13 cellular contexts compared by ENCODE assay signal in the genomic region with DNA sequence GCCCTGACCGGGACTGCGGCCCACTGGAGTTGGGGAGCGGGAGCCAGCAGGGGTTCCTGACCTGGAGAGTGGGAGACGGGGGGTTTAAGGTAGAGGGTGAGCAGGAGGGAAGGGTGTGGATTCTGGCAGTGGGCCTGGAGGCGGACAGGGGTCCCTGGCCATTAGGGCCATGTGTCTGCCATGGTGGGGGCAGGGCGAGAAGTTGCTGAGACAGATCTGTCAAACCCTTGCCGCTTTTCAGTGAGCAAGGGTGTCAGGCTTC. TPM values are rescaled to one million over a fixed set of nuclear protein-coding genes. Genes with fewer than 3 reads are reported as not detected.
DNase-seq lines count a peak whose midpoint lies in the region; ATAC-seq, FAIRE-seq and TF ChIP-seq lines count a peak whose summit lies in the region.
"Had no signal": no experiment of that assay in that cellular context is flagged by ENCODE, and none has a peak within 500 bp of the region (broad histone marks: within the 10 kb centered on the region; RNA-seq: fewer than 3 reads in every experiment).

No MANE protein-coding gene starts in this region.

- H2AK9ac ChIP-seq in IMR-90 (replicated peaks; ENCODE audit: low read depth, low read length, poor library complexity), result no peak overlapping the region

- no peak overlapping the region for H3K4me3 Mint-ChIP-seq in natural killer cell treated with Interleukin-12 subunit alpha and Interleukin-12 subunit beta and Interleukin-15 and Interleukin-18, amount 100 ng/mL, for 72 hours
- H3K4me3 Mint-ChIP-seq: CD4-positive, CD25-positive, alpha-beta regulatory T cell; CD8-positive, alpha-beta memory T cell had no signal

- H3K79me1 ChIP-seq in IMR-90 (ENCODE audit: low read depth in 1 of 2, low read length in 2 of 2) (no peaks in the 10 kb centered on the region), H1 (ENCODE audit: low read depth, low read length) (no peaks in the 10 kb centered on the region)

- H2AFZ ChIP-seq in IMR-90 (replicated peaks; ENCODE audit: low read length, poor library complexity) (peak overlapping the region; percentile 71), H1 (ENCODE audit: low read length) (no peak overlapping the region)

- no peak for FAIRE-seq in H1 (lab: Jason Lieb, UNC)
- FAIRE-seq: A204.1, G401.6, GM19239, H54 had no signal

- no peaks in the 10 kb centered on the region for H3K9me3 Mint-ChIP-seq in natural killer cell treated with Interleukin-12 subunit alpha and Interleukin-12 subunit beta and Interleukin-15 and Interleukin-18, amount 100 ng/mL, for 72 hours
- H3K9me3 Mint-ChIP-seq: CD4-positive, CD25-positive, alpha-beta regulatory T cell; CD8-positive, alpha-beta memory T cell had no signal

- ATAC-seq in IMR-90 (ENCODE audit: low read depth) (no peak), HG03521 (IDR thresholded peaks at IDR 0.05; ENCODE audit: unreplicated experiment) (no peak)
- no peak for ATAC-seq in natural killer cell treated with Interleukin-12 subunit alpha and Interleukin-12 subunit beta and Interleukin-15 and Interleukin-18, amount 100 ng/mL, for 72 hours

- H3K9me3 ChIP-seq in IMR-90 (ENCODE audit: control insufficient read depth, insufficient read depth, low read length) (no peaks in the 10 kb centered on the region), H1 (ENCODE audit: insufficient read depth in 2 of 2, low read depth in 1 of 2, low read length in 1 of 2) (no peaks in the 10 kb centered on the region)
- H3K9me3 ChIP-seq: BE2C had no signal

- no peaks in the 10 kb centered on the region; the same call in 1 of the 2 replicates for H3K9me1 ChIP-seq in IMR-90 (ENCODE audit: insufficient read depth, low read length)

- H3K4ac ChIP-seq in IMR-90 (ENCODE audit: low read depth, low read length), result no peak overlapping the region
- H3K4ac ChIP-seq in H1 (replicated peaks; ENCODE audit: insufficient read length, low read depth, low read length), result no peak overlapping the region

- H3K36me3 ChIP-seq in IMR-90 (ENCODE audit: control insufficient read depth, insufficient read depth, low read length) (no peaks in the 10 kb centered on the region), H1 (ENCODE audit: control insufficient read depth in 2 of 4, insufficient read depth in 4 of 4, low read length in 3 of 4) (no peaks in the 10 kb centered on the region; a peak in 1 of 8 replicates)
- H3K36me3 ChIP-seq: BE2C had no signal

- 0 out of 2 replicates have a peak overlapping the region, but pooled peaks have one; percentile 27 for H2BK12ac ChIP-seq in H1 (ENCODE audit: low read depth, low read length)

- H2BK120ac ChIP-seq in IMR-90 (ENCODE audit: low read depth, low read length) (no peak overlapping the region), H1 (replicated peaks; ENCODE audit: low read depth, low read length) (no peak overlapping the region)

- no peak overlapping the region for H4K91ac ChIP-seq in IMR-90 (ENCODE audit: insufficient read depth, low read depth, low read length)
- no peak overlapping the region for H4K91ac ChIP-seq in H1 (replicated peaks; ENCODE audit: insufficient read length, low read length)

- H3K23me2 ChIP-seq in H1 (ENCODE audit: low read depth, low read length), result peaks cover 9% of the 10 kb centered on the region; the same call in 1 of the 2 replicates

- CTCF ChIA-PET in IMR-90 (lab: Yijun Ruan, JAX), result interaction anchor here (1.0 kb wide), 2 partner anchors 13 to 21 kb away, joined by 3 read pairs; a partner anchor contains a TSS
- CTCF ChIA-PET in H1 (lab: Charles Lee; ENCODE audit: partially characterized antibody), result interaction anchor here (0.6 to 6.3 kb wide), 25 partner anchors 9 to 353 kb away, joined by 3 to 150 read pairs (median 7); a partner anchor contains a TSS

- H2AK5ac ChIP-seq in IMR-90 (ENCODE audit: low read depth, low read length) (no peak overlapping the region), H1 (ENCODE audit: low read depth, low read length) (no peak overlapping the region; the same call in 1 of the 2 replicates)

- DNase-seq in IMR-90 (no peak), H1 (ENCODE audit: low read depth in 1 of 2, low spot score in 2 of 2) (no peak), NCI-H748 treated with DMSO at 0.1 percent for 48 hours (lab: John Stamatoyannopoulos, UW) (no peak)
- DNase-seq in natural killer cell treated with Interleukin-12 subunit alpha and Interleukin-12 subunit beta and Interleukin-15 and Interleukin-18, amount 100 ng/mL, for 72 hours (ENCODE audit: low spot score), result peak; percentile 22

- H3K27me3 Mint-ChIP-seq in natural killer cell treated with Interleukin-12 subunit alpha and Interleukin-12 subunit beta and Interleukin-15 and Interleukin-18, amount 100 ng/mL, for 72 hours, result peaks cover 0 to 9% of the 10 kb centered on the region in 2 donors

- no peak overlapping the region for H2BK5ac ChIP-seq in IMR-90 (ENCODE audit: low read depth, low read length, poor library complexity, severe bottlenecking)
- no peak overlapping the region for H2BK5ac ChIP-seq in H1 (ENCODE audit: low read depth, low read length)

- dilution Hi-C loops in IMR-90 (cut with HindIII; ENCODE audit: low sequenced_read_pairs, unreplicated experiment), result no loop called here

- in situ Hi-C loops in IMR-90 (cut with MboI; ENCODE audit: low sequenced_read_pairs), result no loop called here

- H3K27me3 ChIP-seq in IMR-90 (ENCODE audit: control insufficient read depth, insufficient read depth, low read length) (peaks cover 9% of the 10 kb centered on the region), H1 (replicated peaks in 1 of 4; ENCODE audit: control insufficient read depth in 3 of 4, extremely low read depth in 1 of 4, insufficient read depth in 3 of 4, low read length in 3 of 4) (no peaks in the 10 kb centered on the region)
- H3K27me3 ChIP-seq: BE2C had no signal

- no TSS peak for BruUV-seq in IMR-90 (replicated peaks; lab: Mats Ljungman, UMichigan)

- POLR2A ChIA-PET in IMR-90 (lab: Charles Lee; ENCODE audit: unreplicated experiment), result no interaction called here
- POLR2A ChIA-PET in H1 (lab: Charles Lee; ENCODE audit: partially characterized antibody), result interaction anchor here (1.0 to 7.2 kb wide), 8 partner anchors 9 to 318 kb away, joined by 3 to 46 read pairs (median 7); a partner anchor contains a TSS

- H2BK15ac ChIP-seq in IMR-90 (ENCODE audit: low read depth, low read length) (no peak overlapping the region), H1 (ENCODE audit: low read length) (0 out of 2 replicates have a peak overlapping the region, but pooled peaks have one; percentile 46)

- no peaks in the 10 kb centered on the region for H3K36me3 Mint-ChIP-seq in natural killer cell treated with Interleukin-12 subunit alpha and Interleukin-12 subunit beta and Interleukin-15 and Interleukin-18, amount 100 ng/mL, for 72 hours
- H3K36me3 Mint-ChIP-seq: CD8-positive, alpha-beta memory T cell had no signal

- TF ChIP-seq RAD21 in IMR-90 (IDR thresholded peaks at IDR 0.05; ENCODE audit: low read length) (no peak), H1 (IDR thresholded peaks at IDR 0.05 in 1 of 2, conservative IDR thresholded peaks at IDR 0.05 in 1 of 2; ENCODE audit: low read depth in 2 of 2, low read length in 2 of 2) (no peak)

- H3K4me1 Mint-ChIP-seq in natural killer cell treated with Interleukin-12 subunit alpha and Interleukin-12 subunit beta and Interleukin-15 and Interleukin-18, amount 100 ng/mL, for 72 hours (ENCODE audit: low read depth in 2 of 2), result peaks cover 4% of the 10 kb centered on the region in 2 donors

- no peak overlapping the region for H3K27ac Mint-ChIP-seq in natural killer cell treated with Interleukin-12 subunit alpha and Interleukin-12 subunit beta and Interleukin-15 and Interleukin-18, amount 100 ng/mL, for 72 hours
- H3K27ac Mint-ChIP-seq: CD8-positive, alpha-beta memory T cell had no signal

- TF ChIP-seq POLR2A in IMR-90 (IDR thresholded peaks at IDR 0.05; ENCODE audit: low read depth, low read length) (no peak), H1 (IDR thresholded peaks at IDR 0.05; ENCODE audit: control extremely low read depth in 1 of 2, low read depth in 2 of 2, low read length in 2 of 2) (no peak)

- no peaks in the 10 kb centered on the region for H3K79me2 ChIP-seq in H1 (ENCODE audit: control insufficient read depth in 1 of 2, insufficient read depth in 2 of 2, low read length in 2 of 2)

- H3K23ac ChIP-seq in IMR-90 (ENCODE audit: low read depth, low read length), result no peak overlapping the region
- no peak overlapping the region for H3K23ac ChIP-seq in H1 (ENCODE audit: insufficient read length)

- intact Hi-C loops in IMR-90 (cut with micrococcal nuclease), result loop anchor here (1.0 kb wide), 2 partner anchors 22 to 97 kb away; no protein-coding TSS in a partner anchor

- H3K4me2 ChIP-seq in IMR-90 (ENCODE audit: low read depth, low read length) (no peak overlapping the region), H1 (ENCODE audit: insufficient read depth in 1 of 2, low read depth in 2 of 2, low read length in 2 of 2) (no peak overlapping the region)
- H3K4me2 ChIP-seq: KMS-11 had no signal

- H3K4me1 ChIP-seq in IMR-90 (ENCODE audit: control insufficient read depth, insufficient read depth, low read length), result no peaks in the 10 kb centered on the region
- peaks cover 0 to 6% (median 3%) of the 10 kb centered on the region in 4 experiments; a peak in 5 of 7 replicates for H3K4me1 ChIP-seq in H1 (replicated peaks in 1 of 4; ENCODE audit: control insufficient read depth in 3 of 4, insufficient read depth in 4 of 4, low read length in 3 of 4)
- H3K4me1 ChIP-seq: BE2C had no signal

- H3K4me3 ChIP-seq in IMR-90 (ENCODE audit: insufficient read depth, low read depth, low read length), result no peak overlapping the region
- no peak overlapping the region for H3K4me3 ChIP-seq in H1 (ENCODE audit: extremely low read depth in 1 of 4, insufficient read depth in 2 of 4, low read depth in 3 of 4, low read length in 4 of 4)

- no peak overlapping the region for H2BK20ac ChIP-seq in IMR-90 (ENCODE audit: low read depth, low read length)
- no peak overlapping the region for H2BK20ac ChIP-seq in H1 (ENCODE audit: low read length)

- no peak overlapping the region for H4K8ac ChIP-seq in IMR-90 (ENCODE audit: low read depth in 2 of 2, low read length in 2 of 2)
- no peak overlapping the region; the same call in 1 of the 2 replicates for H4K8ac ChIP-seq in H1 (ENCODE audit: extremely low read depth, insufficient read depth, low read length)

- H3K56ac ChIP-seq in IMR-90 (ENCODE audit: extremely low read depth, insufficient read depth, low read length) (no peak overlapping the region), H1 (replicated peaks; ENCODE audit: insufficient read length, low read depth, low read length) (no peak overlapping the region)

- TF ChIP-seq CTCF in IMR-90 (conservative IDR thresholded peaks at IDR 0.05; ENCODE audit: low read depth, low read length) (no peak), H1 (IDR thresholded peaks at IDR 0.05; ENCODE audit: control extremely low read depth in 1 of 3, insufficient read depth in 1 of 3, low read depth in 1 of 3, low read length in 3 of 3) (no peak)

- WGBS in IMR-90 (ENCODE audit: extremely low coverage in 2 of 2, insufficient read length in 1 of 2), 2 experiments, result no CpG with 5 or more reads among the region's 7 CpGs
- WGBS in H1 (ENCODE audit: extremely low coverage in 1 of 2, insufficient coverage in 1 of 2, insufficient read length in 1 of 2, insufficient replicate concordance in 2 of 2, low coverage in 1 of 2, low lambda C conversion rate in 2 of 2, missing lambda C conversion rate in 1 of 2), 2 experiments, result 84% methylated on average over 7 of the region's 7 CpGs; no CpG with 5 or more reads in 1 of the 2 experiments

- TF ChIP-seq EP300 in H1 (IDR thresholded peaks at IDR 0.05; ENCODE audit: borderline replicate concordance in 1 of 2, low read depth in 2 of 2, low read length in 2 of 2), result no peak

- no peak overlapping the region for H3K14ac ChIP-seq in IMR-90 (replicated peaks; ENCODE audit: low read depth, low read length)
- H3K14ac ChIP-seq in H1 (ENCODE audit: insufficient read length), result no peak overlapping the region

- H4K5ac ChIP-seq in IMR-90 (ENCODE audit: low read depth, low read length) (no peak overlapping the region), H1 (ENCODE audit: insufficient read length, low read depth, low read length) (no peak overlapping the region)

- H3K18ac ChIP-seq in IMR-90 (ENCODE audit: low read depth, low read length), result no peak overlapping the region
- H3K18ac ChIP-seq in H1 (ENCODE audit: extremely low read depth, low read length), result no peak overlapping the region; the same call in 1 of the 2 replicates

- H3K9ac ChIP-seq in IMR-90 (ENCODE audit: low read depth, low read length) (no peak overlapping the region), H1 (replicated peaks in 1 of 4; ENCODE audit: extremely low read depth in 1 of 4, low read depth in 3 of 4, low read length in 3 of 4) (no peak overlapping the region)
- H3K9ac ChIP-seq: KMS-11 had no signal

- H4K20me1 ChIP-seq in IMR-90 (ENCODE audit: insufficient read depth, low read length) (no peaks in the 10 kb centered on the region), H1 (replicated peaks in 1 of 2; ENCODE audit: control insufficient read depth in 1 of 2, insufficient read depth in 2 of 2, low read length in 2 of 2) (no peaks in the 10 kb centered on the region)

- no peak overlapping the region for H3K27ac ChIP-seq in IMR-90 (ENCODE audit: insufficient read depth, low read length)
- no peak overlapping the region for H3K27ac ChIP-seq in H1 (ENCODE audit: low read depth, low read length)
- H3K27ac ChIP-seq: KMS-11 had no signal

RNA-seq across cellular contexts. Expression of a gene that starts 12.2 kb away (rescaled TPM):
- 51.7 and 61.3 TPM in 2 replicates for total RNA-seq in IMR-90 (2012; rRNA removed)
- polyA plus RNA-seq in IMR-90 (2012; rRNA removed), result 217 and 232 TPM in 2 replicates
- polyA plus RNA-seq in IMR-90 (2012; cell fraction: cytosol; rRNA removed), result 280 and 360 TPM in 2 replicates
- 108 and 140 TPM in 2 replicates for polyA plus RNA-seq in IMR-90 (2012; cell fraction: nucleus; rRNA removed; ENCODE audit: low replicate concordance)
- 361 and 371 TPM in 2 replicates for total RNA-seq in H1 (2021; fragmentation: NEBNext Ultra II Directional; extraction: Animal tissue kit (Norgen Biotek cat#: 25700))
- 588 and 709 TPM in 2 replicates for polyA plus RNA-seq in H1 (2011; rRNA removed)
- polyA plus RNA-seq in H1 (2011; cell fraction: cytosol; rRNA removed), result 652 TPM
- polyA plus RNA-seq in H1 (2011; cell fraction: nucleus; rRNA removed), result 471 TPM
- 211 to 357 TPM (median 346 TPM) in 4 replicates for polyA plus RNA-seq in H1 (2012, experiment 1 of 2)
- polyA plus RNA-seq in H1 (2012, experiment 2 of 2), result 655 TPM
- polyA plus RNA-seq in H1 (2013, experiment 1 of 2), result 479 TPM
- polyA plus RNA-seq in H1 (2013, experiment 2 of 2), result 488 TPM
- polyA minus RNA-seq in H1 (2011; rRNA and poly(A)+ RNA removed), result 94.3 and 112 TPM in 2 replicates
- polyA minus RNA-seq in H1 (2011; cell fraction: cytosol; rRNA and poly(A)+ RNA removed), result 88.6 TPM
- 76.1 TPM for polyA minus RNA-seq in H1 (2011; cell fraction: nucleus; rRNA and poly(A)+ RNA removed)
- total RNA-seq in natural killer cell treated with Interleukin-12 subunit alpha and Interleukin-12 subunit beta and Interleukin-15 and Interleukin-18, amount 100 ng/mL, for 72 hours, result 100 to 1,000 TPM in 1 of 2 donors, 10 to 100 TPM in 1; 68.9 to 118 TPM

RNA-seq across cellular contexts. Expression of a gene that starts 20.9 kb away (rescaled TPM):
- total RNA-seq in IMR-90 (2012; rRNA removed), result 57.2 and 59.5 TPM in 2 replicates
- 83.2 and 85.9 TPM in 2 replicates for polyA plus RNA-seq in IMR-90 (2012; rRNA removed)
- 155 and 156 TPM in 2 replicates for polyA plus RNA-seq in IMR-90 (2012; cell fraction: cytosol; rRNA removed)
- polyA plus RNA-seq in IMR-90 (2012; cell fraction: nucleus; rRNA removed; ENCODE audit: low replicate concordance), result 99.3 and 145 TPM in 2 replicates
- 245 and 262 TPM in 2 replicates for total RNA-seq in H1 (2021; fragmentation: NEBNext Ultra II Directional; extraction: Animal tissue kit (Norgen Biotek cat#: 25700))
- polyA plus RNA-seq in H1 (2011; rRNA removed), result 107 and 220 TPM in 2 replicates
- 290 TPM for polyA plus RNA-seq in H1 (2011; cell fraction: cytosol; rRNA removed)
- 223 TPM for polyA plus RNA-seq in H1 (2011; cell fraction: nucleus; rRNA removed)
- 377 to 540 TPM (median 444 TPM) in 4 replicates for polyA plus RNA-seq in H1 (2012, experiment 1 of 2)
- polyA plus RNA-seq in H1 (2012, experiment 2 of 2), result 373 TPM
- 261 TPM for polyA plus RNA-seq in H1 (2013, experiment 1 of 2)
- polyA plus RNA-seq in H1 (2013, experiment 2 of 2), result 273 TPM
- 54.9 and 63.7 TPM in 2 replicates for polyA minus RNA-seq in H1 (2011; rRNA and poly(A)+ RNA removed)
- 173 TPM for polyA minus RNA-seq in H1 (2011; cell fraction: cytosol; rRNA and poly(A)+ RNA removed)
- 99.3 TPM for polyA minus RNA-seq in H1 (2011; cell fraction: nucleus; rRNA and poly(A)+ RNA removed)
- total RNA-seq in natural killer cell treated with Interleukin-12 subunit alpha and Interleukin-12 subunit beta and Interleukin-15 and Interleukin-18, amount 100 ng/mL, for 72 hours, result 100 to 1,000 TPM; 180 to 213 TPM

RNA-seq across cellular contexts. Expression of a gene that starts 38.1 kb away (rescaled TPM):
- not detected in 2 replicates for total RNA-seq in IMR-90 (2012; rRNA removed)
- polyA plus RNA-seq in IMR-90 (2012; rRNA removed) (not detected in 2 replicates), H1 (2011; rRNA removed) (0.03 and 0.05 TPM in 2 replicates)
- not detected in 2 replicates for polyA plus RNA-seq in IMR-90 (2012; cell fraction: cytosol; rRNA removed)
- not detected in 2 replicates for polyA plus RNA-seq in IMR-90 (2012; cell fraction: nucleus; rRNA removed; ENCODE audit: low replicate concordance)
- total RNA-seq in H1 (2021; fragmentation: NEBNext Ultra II Directional; extraction: Animal tissue kit (Norgen Biotek cat#: 25700)), result not detected in 2 replicates
- not detected for polyA plus RNA-seq in H1 (2011; cell fraction: cytosol; rRNA removed)
- polyA plus RNA-seq in H1 (2011; cell fraction: nucleus; rRNA removed), result not detected
- polyA plus RNA-seq in H1 (2012, experiment 1 of 2), result not detected in 4 replicates
- polyA plus RNA-seq in H1 (2012, experiment 2 of 2), result not detected
- 0.04 TPM for polyA plus RNA-seq in H1 (2013, experiment 1 of 2)
- 0.04 TPM for polyA plus RNA-seq in H1 (2013, experiment 2 of 2)
- not detected in 2 replicates for polyA minus RNA-seq in H1 (2011; rRNA and poly(A)+ RNA removed)
- polyA minus RNA-seq in H1 (2011; cell fraction: cytosol; rRNA and poly(A)+ RNA removed), result not detected
- not detected for polyA minus RNA-seq in H1 (2011; cell fraction: nucleus; rRNA and poly(A)+ RNA removed)
- total RNA-seq in natural killer cell treated with Interleukin-12 subunit alpha and Interleukin-12 subunit beta and Interleukin-15 and Interleukin-18, amount 100 ng/mL, for 72 hours, result not detected
- total RNA-seq: CD4-positive, CD25-positive, alpha-beta regulatory T cell; CD8-positive, alpha-beta memory T cell had no signal
- polyA plus RNA-seq: CD4-positive, CD25-positive, alpha-beta regulatory T cell; CD8-positive, alpha-beta memory T cell had no signal

RNA-seq across cellular contexts. Expression of a gene that starts 53.1 kb away (rescaled TPM):
- 31.9 and 35.3 TPM in 2 replicates for total RNA-seq in IMR-90 (2012; rRNA removed)
- polyA plus RNA-seq in IMR-90 (2012; rRNA removed) (152 and 181 TPM in 2 replicates), H1 (2011; rRNA removed) (4.5 and 12.4 TPM in 2 replicates)
- 132 and 206 TPM in 2 replicates for polyA plus RNA-seq in IMR-90 (2012; cell fraction: cytosol; rRNA removed)
- polyA plus RNA-seq in IMR-90 (2012; cell fraction: nucleus; rRNA removed; ENCODE audit: low replicate concordance), result 65.9 and 110 TPM in 2 replicates
- total RNA-seq in H1 (2021; fragmentation: NEBNext Ultra II Directional; extraction: Animal tissue kit (Norgen Biotek cat#: 25700)), result 13.0 and 14.3 TPM in 2 replicates
- 4.1 TPM for polyA plus RNA-seq in H1 (2011; cell fraction: cytosol; rRNA removed)
- polyA plus RNA-seq in H1 (2011; cell fraction: nucleus; rRNA removed), result 5.8 TPM
- polyA plus RNA-seq in H1 (2012, experiment 1 of 2), result 9.5 to 14.8 TPM (median 12.7 TPM) in 4 replicates
- 12.0 TPM for polyA plus RNA-seq in H1 (2012, experiment 2 of 2)
- polyA plus RNA-seq in H1 (2013, experiment 1 of 2), result 9.9 TPM
- polyA plus RNA-seq in H1 (2013, experiment 2 of 2), result 9.4 TPM
- 4.0 and 4.8 TPM in 2 replicates for polyA minus RNA-seq in H1 (2011; rRNA and poly(A)+ RNA removed)
- 10.6 TPM for polyA minus RNA-seq in H1 (2011; cell fraction: cytosol; rRNA and poly(A)+ RNA removed)
- polyA minus RNA-seq in H1 (2011; cell fraction: nucleus; rRNA and poly(A)+ RNA removed), result 5.7 TPM
- total RNA-seq in natural killer cell treated with Interleukin-12 subunit alpha and Interleukin-12 subunit beta and Interleukin-15 and Interleukin-18, amount 100 ng/mL, for 72 hours, result not detected
- polyA plus RNA-seq: CD8-positive, alpha-beta memory T cell had no signal

RNA-seq across cellular contexts. Expression of a gene that starts 55.4 kb away (rescaled TPM):
- total RNA-seq in IMR-90 (2012; rRNA removed), result not detected in 2 replicates
- not detected in 2 replicates for polyA plus RNA-seq in IMR-90 (2012; rRNA removed)
- polyA plus RNA-seq in IMR-90 (2012; cell fraction: cytosol; rRNA removed), result not detected in 2 replicates
- polyA plus RNA-seq in IMR-90 (2012; cell fraction: nucleus; rRNA removed; ENCODE audit: low replicate concordance), result not detected in 2 replicates
- not detected in 2 replicates for total RNA-seq in H1 (2021; fragmentation: NEBNext Ultra II Directional; extraction: Animal tissue kit (Norgen Biotek cat#: 25700))
- 0.06 and 0.08 TPM in 2 replicates for polyA plus RNA-seq in H1 (2011; rRNA removed)
- polyA plus RNA-seq in H1 (2011; cell fraction: cytosol; rRNA removed), result 0.04 TPM
- polyA plus RNA-seq in H1 (2011; cell fraction: nucleus; rRNA removed), result 0.03 TPM
- polyA plus RNA-seq in H1 (2012, experiment 1 of 2), result 0.08 to 0.24 TPM (median 0.23 TPM) in 3 of 4 replicates, not detected in the other
- 0.08 TPM for polyA plus RNA-seq in H1 (2012, experiment 2 of 2)
- polyA plus RNA-seq in H1 (2013, experiment 1 of 2), result 0.02 TPM
- not detected for polyA plus RNA-seq in H1 (2013, experiment 2 of 2)
- 0.06 and 0.07 TPM in 2 replicates for polyA minus RNA-seq in H1 (2011; rRNA and poly(A)+ RNA removed)
- not detected for polyA minus RNA-seq in H1 (2011; cell fraction: cytosol; rRNA and poly(A)+ RNA removed)
- not detected for polyA minus RNA-seq in H1 (2011; cell fraction: nucleus; rRNA and poly(A)+ RNA removed)
- total RNA-seq in natural killer cell treated with Interleukin-12 subunit alpha and Interleukin-12 subunit beta and Interleukin-15 and Interleukin-18, amount 100 ng/mL, for 72 hours, result not detected
- total RNA-seq: CD4-positive, CD25-positive, alpha-beta regulatory T cell; CD8-positive, alpha-beta memory T cell had no signal
- polyA plus RNA-seq: CD4-positive, CD25-positive, alpha-beta regulatory T cell; CD8-positive, alpha-beta memory T cell had no signal
